ENCODE assay signal across 11 cellular contexts in genomic region chr2:200319587-200320337, GRCh38. TPM values are rescaled to one million over a fixed set of nuclear protein-coding genes. Genes with fewer than 3 reads are reported as not detected.
DNase-seq lines count a peak whose midpoint lies in the region.
"Had no signal": no experiment of that assay in that cellular context is flagged by ENCODE, and none has a peak within 500 bp of the region (broad histone marks: within the 10 kb centered on the region; RNA-seq: fewer than 3 reads in every experiment).

No MANE protein-coding gene starts in this region.

- DNase-seq in H4 (ENCODE audit: low spot score) = peak; percentile 40
- DNase-seq in SJSA1 (ENCODE audit: low read depth in 1 of 2, low spot score in 2 of 2) = peak in 1 of 2 experiments; percentile 53
- peak; percentile 52 for DNase-seq in glomerular visceral epithelial cell (ENCODE audit: extremely low spot score)
- DNase-seq in renal cortical epithelial cell (ENCODE audit: low read depth) = peak; percentile 95
- DNase-seq in mucosa of gallbladder (ENCODE audit: low spot score) = no peak
- no peak for DNase-seq in NCI-H2227 (lab: John Stamatoyannopoulos, UW; ENCODE audit: unreplicated experiment)
- no peak for DNase-seq in nucleus accumbens (lab: John Stamatoyannopoulos, UW)
- no peak for DNase-seq in NCI-H446 treated with DMSO at 0.1 percent for 48 hours (lab: John Stamatoyannopoulos, UW)
- DNase-seq: activated B cell treated with CpG ODN at 0.5 μM for 24 hours; activated naive CD4-positive, alpha-beta T cell treated with anti-CD3 and anti-CD28 coated beads for 36 hours had no signal

- peaks cover 55% of the 10 kb centered on the region for H3K4me1 ChIP-seq in SJSA1 (replicated peaks)

- no peak overlapping the region for H3K4me3 ChIP-seq in SJSA1
- H3K4me3 ChIP-seq: gastroesophageal sphincter had no signal

- no peaks in the 10 kb centered on the region for H3K9me3 ChIP-seq in SJSA1 (replicated peaks)
- H3K9me3 ChIP-seq: gastroesophageal sphincter had no signal

- H3K36me3 ChIP-seq in SJSA1 = no peaks in the 10 kb centered on the region; the same call in 1 of the 2 replicates
- H3K36me3 ChIP-seq: gastroesophageal sphincter had no signal

- peak overlapping the region; percentile 64 for H3K27ac ChIP-seq in SJSA1

- H3K27me3 ChIP-seq in SJSA1 (replicated peaks) = no peaks in the 10 kb centered on the region
- H3K27me3 ChIP-seq: gastroesophageal sphincter had no signal

RNA-seq across cellular contexts. Expression of gene SPATS2L, which starts 13.3 kb away (rescaled TPM):
- 55.5 and 68.1 TPM in 2 replicates for total RNA-seq in H4 (2014; rRNA removed; shearing (Covaris generic))
- total RNA-seq in SJSA1 (2014; rRNA removed; shearing (Covaris generic)) = 81.9 and 149 TPM in 2 replicates
- total RNA-seq in renal cortical epithelial cell (54.2 and 293 TPM in 2 replicates), mucosa of gallbladder (243 TPM)

Comparison
In these comparisons a context has a peak if more than half of its experiments do, and no peak if none do; other contexts are left out.
1. DNase-seq: peak in H4 (single experiment), glomerular visceral epithelial cell (single experiment) and renal cortical epithelial cell (single experiment); none in mucosa of gallbladder (single experiment), NCI-H2227 (single experiment), nucleus accumbens (0 of 56) and NCI-H446 treated with DMSO at 0.1 percent for 48 hours (single experiment).